ENCODE assay signal across 20 cellular contexts in the genomic region with DNA sequence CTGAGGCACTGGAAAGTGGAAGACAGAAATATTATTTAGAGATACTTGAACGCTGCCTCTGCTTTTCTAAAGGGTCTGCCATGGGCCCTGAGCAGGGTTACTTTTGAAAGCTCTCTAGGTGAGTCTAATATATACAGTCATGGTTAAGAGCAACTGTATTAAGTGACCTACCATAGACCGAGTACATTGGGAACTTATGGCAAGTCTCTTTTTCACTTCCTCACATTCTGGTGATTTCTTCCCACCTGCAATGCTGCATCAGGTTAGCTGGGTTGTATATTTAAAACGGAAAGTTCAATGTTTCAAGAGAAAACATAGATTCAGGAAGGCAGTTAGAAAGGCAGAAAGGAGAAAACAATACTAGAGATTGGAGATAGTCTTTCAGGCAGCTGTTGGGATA.
DNase-seq lines count a peak whose midpoint lies in the region; ATAC-seq lines count a peak whose summit lies in the region.
"Had no signal": no experiment of that assay in that cellular context is flagged by ENCODE, and none has a peak within 500 bp of the region (broad histone marks: within the 10 kb centered on the region; RNA-seq: fewer than 3 reads in every experiment).

No MANE protein-coding gene starts in this region.

- DNase-seq in T-helper 9 cell (no peak), occipital lobe (lab: John Stamatoyannopoulos, UW) (no peak)
- DNase-seq: ACHN; activated CD4-positive, alpha-beta T cell treated with anti-CD3 and anti-CD28 coated beads for 4 hours; activated naive CD4-positive, alpha-beta T cell treated with anti-CD3 and anti-CD28 coated beads, Interleukin-2, amount 10 ng/mL, durations not matched to agents 7 days and 5 days; cortex of kidney; endodermal cell; H7; islet precursor cell; NCI-H1105; NCI-H524; RPMI8226; T-helper 17 cell; uterus had no signal

- ATAC-seq in GM18517 (IDR thresholded peaks at IDR 0.05; ENCODE audit: unreplicated experiment) (peak; percentile 50), GM19463 (IDR thresholded peaks at IDR 0.05; ENCODE audit: unreplicated experiment) (peak; percentile 49), HG02610 (IDR thresholded peaks at IDR 0.05; ENCODE audit: unreplicated experiment) (peak; percentile 52), HG03342 (IDR thresholded peaks at IDR 0.05; ENCODE audit: unreplicated experiment) (peak; percentile 61), HG03457 (IDR thresholded peaks at IDR 0.05; ENCODE audit: unreplicated experiment) (no peak), GM19023 (IDR thresholded peaks at IDR 0.05; ENCODE audit: unreplicated experiment) (no peak)
- ATAC-seq: T-helper 17 cell had no signal

Comparison
In these comparisons a context has a peak if more than half of its experiments do, and no peak if none do; other contexts are left out.
1. ATAC-seq: peak in GM18517 (single experiment), GM19463 (single experiment), HG02610 (single experiment) and HG03342 (single experiment); none in HG03457 (single experiment) and GM19023 (single experiment).